In the genomic region with DNA sequence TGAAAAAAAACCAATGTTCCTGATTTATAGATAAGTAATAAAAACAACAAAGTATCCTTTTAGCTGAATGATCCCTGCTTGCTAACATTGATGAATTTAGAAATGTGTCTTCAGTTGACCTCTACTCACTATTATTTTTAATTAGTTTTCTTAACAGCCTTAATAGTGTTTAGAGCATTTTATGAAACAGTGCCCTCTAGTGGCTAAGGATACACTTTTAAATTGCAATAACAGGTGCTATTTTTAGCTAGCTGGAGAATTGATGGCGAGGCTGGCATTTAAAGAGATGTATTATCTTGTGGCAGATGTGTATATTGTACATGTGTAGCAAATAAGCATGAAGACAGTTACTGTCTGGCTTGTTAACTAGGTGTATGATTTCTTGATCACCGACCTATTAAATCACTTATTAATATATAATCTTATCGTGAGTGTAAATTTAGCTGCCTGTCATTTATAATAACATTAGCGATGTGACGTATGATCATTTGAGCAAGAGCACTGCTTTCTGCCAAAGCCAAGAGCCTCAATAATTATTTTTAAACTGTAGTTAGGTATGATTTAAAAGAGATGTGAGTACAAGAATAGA, we compare ENCODE assay signal across 9 cellular contexts.
DNase-seq lines count a peak whose midpoint lies in the region; ATAC-seq, FAIRE-seq and TF ChIP-seq lines count a peak whose summit lies in the region.
"Had no signal": no experiment of that assay in that cellular context is flagged by ENCODE, and none has a peak within 500 bp of the region (broad histone marks: within the 10 kb centered on the region; RNA-seq: fewer than 3 reads in every experiment).

No MANE protein-coding gene starts in this region.

- dilution Hi-C loops in endothelial cell of umbilical vein (cut with MboI; ENCODE audit: extremely low pct_ligation_motif_present, low sequenced_read_pairs) = no loop called here

- no peaks in the 10 kb centered on the region for H3K9me1 ChIP-seq in endothelial cell of umbilical vein (replicated peaks; ENCODE audit: control insufficient read depth, extremely low read depth, insufficient read depth, low read length)

- no peak overlapping the region for H3K27ac Mint-ChIP-seq in activated T-helper 2 cell treated with anti-CD3 and anti-CD28 coated beads, Interferon-gamma antibody, Interleukin-2, Interleukin-4, amounts not matched to agents 10 μg/mL and 5 μg/mL and 100 μg/mL, durations not matched to agents 14 hours and 24 hours and 36 hours
- H3K27ac Mint-ChIP-seq: IgD-negative memory B cell had no signal

- CTCF ChIA-PET in endothelial cell of umbilical vein (lab: Charles Lee) = interaction anchor here (1.0 to 2.1 kb wide), 2 partner anchors 1609 to 1612 kb away, joined by 4 to 13 read pairs; no protein-coding TSS in a partner anchor

- H3K4me3 ChIP-seq in endothelial cell of umbilical vein (replicated peaks in 1 of 3; ENCODE audit: insufficient read depth in 1 of 3, low read depth in 1 of 3, low read length in 3 of 3) = no peak overlapping the region
- H3K4me3 ChIP-seq in pancreas = no peak overlapping the region

- ATAC-seq in HG02885 (IDR thresholded peaks at IDR 0.05; ENCODE audit: poor library complexity, unreplicated experiment) (peak; percentile 58), pancreas (peak in 3 of 4 donors; percentile 62 to 65 (median 63)), HG03469 (IDR thresholded peaks at IDR 0.05; ENCODE audit: unreplicated experiment) (no peak)

- TF ChIP-seq POLR2A in endothelial cell of umbilical vein (IDR thresholded peaks at IDR 0.05; ENCODE audit: low read depth, low read length) = no peak

- WGBS in pancreas, 2 donors = 10 to 14% methylated on average over 5 of the region's 5 CpGs

- H3K4me3 Mint-ChIP-seq in activated T-helper 2 cell treated with anti-CD3 and anti-CD28 coated beads, Interferon-gamma antibody, Interleukin-2, Interleukin-4, amounts not matched to agents 10 μg/mL and 5 μg/mL and 100 μg/mL, durations not matched to agents 14 hours and 24 hours and 36 hours (ENCODE audit: low read depth) = no peak overlapping the region
- H3K4me3 Mint-ChIP-seq: IgD-negative memory B cell had no signal

- DNase-seq in DMS 273 (lab: John Stamatoyannopoulos, UW; ENCODE audit: unreplicated experiment) = peak; percentile 82
- DNase-seq in NCI-H82 treated with DMSO at 0.1 percent for 48 hours (lab: John Stamatoyannopoulos, UW; ENCODE audit: unreplicated experiment) = peak; percentile 2
- peak; percentile 27 for DNase-seq in endothelial cell of umbilical vein (ENCODE audit: low read depth, low spot score)
- no peak for DNase-seq in pancreas
- DNase-seq in hepatic stellate cell (ENCODE audit: low spot score) = no peak
- DNase-seq in activated T-helper 2 cell treated with anti-CD3 and anti-CD28 coated beads, Interferon-gamma antibody, Interleukin-2, Interleukin-4, amounts not matched to agents 10 μg/mL and 5 μg/mL and 100 μg/mL, durations not matched to agents 14 hours and 24 hours and 36 hours (ENCODE audit: low spot score) = no peak

- no peak overlapping the region for H3K4me2 ChIP-seq in endothelial cell of umbilical vein (ENCODE audit: insufficient read depth, low read length)

- no peaks in the 10 kb centered on the region for H3K4me1 ChIP-seq in endothelial cell of umbilical vein (ENCODE audit: control insufficient read depth, extremely low read depth, insufficient read depth, low read length)
- no peaks in the 10 kb centered on the region for H3K4me1 ChIP-seq in pancreas

- H3K27me3 ChIP-seq in endothelial cell of umbilical vein (ENCODE audit: control insufficient read depth in 2 of 2, insufficient read depth in 2 of 2, low read length in 2 of 2) (no peaks in the 10 kb centered on the region), pancreas (no peaks in the 10 kb centered on the region)

- H3K27ac ChIP-seq in endothelial cell of umbilical vein (ENCODE audit: insufficient read depth, low read depth, low read length) (no peak overlapping the region), pancreas (no peak overlapping the region)

- no peaks in the 10 kb centered on the region for H3K27me3 Mint-ChIP-seq in activated T-helper 2 cell treated with anti-CD3 and anti-CD28 coated beads, Interferon-gamma antibody, Interleukin-2, Interleukin-4, amounts not matched to agents 10 μg/mL and 5 μg/mL and 100 μg/mL, durations not matched to agents 14 hours and 24 hours and 36 hours (ENCODE audit: low read depth)
- H3K27me3 Mint-ChIP-seq: IgD-negative memory B cell had no signal

- peak in 1 of 2 donors; percentile 27 for TF ChIP-seq CTCF in endothelial cell of umbilical vein (IDR thresholded peaks at IDR 0.05; ENCODE audit: extremely low read depth in 1 of 2, insufficient read depth in 1 of 2, low read depth in 1 of 2, low read length in 2 of 2)
- peak; percentile 47 to 79 (median 54) for TF ChIP-seq CTCF in pancreas (IDR thresholded peaks at IDR 0.05)

- no peaks in the 10 kb centered on the region for H4K20me1 ChIP-seq in endothelial cell of umbilical vein (replicated peaks; ENCODE audit: control insufficient read depth, extremely low read depth, insufficient read depth, low read length)

- no TSS peak for BruUV-seq in endothelial cell of umbilical vein (replicated peaks; lab: Mats Ljungman, UMichigan)

- peak; percentile 44 for FAIRE-seq in endothelial cell of umbilical vein (lab: Jason Lieb, UNC)
- peak; percentile 59 for FAIRE-seq in pancreas (lab: Jason Lieb, UNC)

- intact Hi-C loops in endothelial cell of umbilical vein (cut with micrococcal nuclease) (no loop called here), pancreas (cut with DNase I) (no loop called here)
- intact Hi-C loops in activated T-helper 2 cell treated with anti-CD3 and anti-CD28 coated beads, Interferon-gamma antibody, Interleukin-2, Interleukin-4, amounts not matched to agents 10 μg/mL and 5 μg/mL and 100 μg/mL, durations not matched to agents 14 hours and 24 hours and 36 hours (cut with micrococcal nuclease) = no loop called here

- H3K36me3 ChIP-seq in endothelial cell of umbilical vein (ENCODE audit: control insufficient read depth in 2 of 2, extremely low read depth in 1 of 2, insufficient read depth in 2 of 2, low read length in 2 of 2) (no peaks in the 10 kb centered on the region), pancreas (no peaks in the 10 kb centered on the region)

- H3K4me1 Mint-ChIP-seq in activated T-helper 2 cell treated with anti-CD3 and anti-CD28 coated beads, Interferon-gamma antibody, Interleukin-2, Interleukin-4, amounts not matched to agents 10 μg/mL and 5 μg/mL and 100 μg/mL, durations not matched to agents 14 hours and 24 hours and 36 hours (ENCODE audit: low read depth) = no peaks in the 10 kb centered on the region
- H3K4me1 Mint-ChIP-seq: IgD-negative memory B cell had no signal

- H3K9me3 ChIP-seq in endothelial cell of umbilical vein (replicated peaks; ENCODE audit: control insufficient read depth, insufficient read depth, low read length) = no peaks in the 10 kb centered on the region
- H3K9me3 ChIP-seq in pancreas = no peaks in the 10 kb centered on the region

- H2AFZ ChIP-seq in endothelial cell of umbilical vein (ENCODE audit: low read depth, low read length) = no peak overlapping the region

- H3K9ac ChIP-seq in endothelial cell of umbilical vein (replicated peaks; ENCODE audit: extremely low read depth, insufficient read depth, low read length) = no peak overlapping the region

- POLR2A ChIA-PET in endothelial cell of umbilical vein (lab: Charles Lee) = no interaction called here

- H3K79me2 ChIP-seq in endothelial cell of umbilical vein (ENCODE audit: control insufficient read depth, insufficient read depth, low read length) = no peaks in the 10 kb centered on the region

- no peaks in the 10 kb centered on the region for H3K9me3 Mint-ChIP-seq in activated T-helper 2 cell treated with anti-CD3 and anti-CD28 coated beads, Interferon-gamma antibody, Interleukin-2, Interleukin-4, amounts not matched to agents 10 μg/mL and 5 μg/mL and 100 μg/mL, durations not matched to agents 14 hours and 24 hours and 36 hours

- H3K36me3 Mint-ChIP-seq in activated T-helper 2 cell treated with anti-CD3 and anti-CD28 coated beads, Interferon-gamma antibody, Interleukin-2, Interleukin-4, amounts not matched to agents 10 μg/mL and 5 μg/mL and 100 μg/mL, durations not matched to agents 14 hours and 24 hours and 36 hours (ENCODE audit: low read depth) = no peaks in the 10 kb centered on the region
- H3K36me3 Mint-ChIP-seq: IgD-negative memory B cell had no signal

TF ChIP-seq in endothelial cell of umbilical vein, 7 proteins besides CTCF, POLR2A, EP300 and RAD21:
- TF ChIP-seq, protein P1, sequence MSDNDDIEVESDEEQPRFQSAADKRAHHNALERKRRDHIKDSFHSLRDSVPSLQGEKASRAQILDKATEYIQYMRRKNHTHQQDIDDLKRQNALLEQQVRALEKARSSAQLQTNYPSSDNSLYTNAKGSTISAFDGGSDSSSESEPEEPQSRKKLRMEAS (IDR thresholded peaks at IDR 0.05; ENCODE audit: insufficient read depth, insufficient read length) = no peak
- TF ChIP-seq POLR2AphosphoS5 (IDR thresholded peaks at IDR 0.05; ENCODE audit: insufficient read depth, low read depth, low read length) (no peak), FOS (IDR thresholded peaks at IDR 0.05; ENCODE audit: borderline replicate concordance, insufficient read depth, low read length) (no peak), JUN (IDR thresholded peaks at IDR 0.05; ENCODE audit: borderline replicate concordance, insufficient read depth, insufficient read length, low read depth) (no peak), EZH2 (IDR thresholded peaks at IDR 0.05; ENCODE audit: borderline replicate concordance, low read depth, low read length, severe bottlenecking) (no peak), GATA2 (IDR thresholded peaks at IDR 0.05; ENCODE audit: insufficient read depth, insufficient read length, low read depth, low read length) (no peak)

Comparison
In these comparisons a context has a peak if more than half of its experiments do, and no peak if none do; other contexts are left out.
1. DNase-seq: peak in DMS 273 (single experiment), NCI-H82 treated with DMSO at 0.1 percent for 48 hours (single experiment) and endothelial cell of umbilical vein (single experiment); none in pancreas (0 of 6), hepatic stellate cell (single experiment) and activated T-helper 2 cell treated with anti-CD3 and anti-CD28 coated beads, Interferon-gamma antibody, Interleukin-2, Interleukin-4, amounts not matched to agents 10 μg/mL and 5 μg/mL and 100 μg/mL, durations not matched to agents 14 hours and 24 hours and 36 hours (single experiment).